Comparison of ENCODE assay signal across 9 cellular contexts in the genomic region with DNA sequence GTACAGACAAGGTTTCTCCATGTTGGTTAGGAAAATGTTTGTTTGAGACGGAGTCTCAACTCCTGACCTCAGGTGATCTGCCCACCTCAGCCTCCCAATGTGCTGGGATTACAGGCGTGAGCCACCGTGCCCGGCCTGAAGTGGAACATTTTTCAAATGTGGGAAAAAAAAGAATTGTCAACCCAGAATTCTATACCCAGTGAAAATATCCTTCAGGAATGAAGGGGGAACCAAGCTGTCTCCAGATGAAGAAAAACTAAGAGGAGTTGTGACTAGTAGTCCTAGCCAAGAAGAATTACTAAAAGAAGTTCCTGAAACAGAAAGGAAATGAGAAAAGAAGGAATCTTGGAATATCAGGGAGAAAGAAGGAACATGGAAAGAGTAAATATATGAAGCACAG. TPM values are rescaled to one million over a fixed set of nuclear protein-coding genes. Genes with fewer than 3 reads are reported as not detected.
"Had no signal": no experiment of that assay in that cellular context is flagged by ENCODE, and none has a peak within 500 bp of the region (broad histone marks: within the 10 kb centered on the region; RNA-seq: fewer than 3 reads in every experiment).

No MANE protein-coding gene starts in this region.

- ATAC-seq: GM12878 had no signal

- H3K4me3 ChIP-seq: GM12878 had no signal

- DNase-seq: GDM1, GF-D8 had no signal

- FAIRE-seq: G401.6, GM12878, GM12891, GM12892, GM18507, GM19239 had no signal

RNA-seq across cellular contexts. Expression of a gene that starts 25.7 kb away (rescaled TPM):
- total RNA-seq: G401 had no signal
